ENCODE assay signal across 8 cellular contexts in genomic region chr19:10251792-10252694, GRCh38. TPM values are rescaled to one million over a fixed set of nuclear protein-coding genes. Genes with fewer than 3 reads are reported as not detected.
DNase-seq lines count a peak whose midpoint lies in the region; ATAC-seq, FAIRE-seq and TF ChIP-seq lines count a peak whose summit lies in the region.

TSS of gene MRPL4 (plus strand) at chr19:10252214. CDS start at chr19:10252254, 40 bp downstream.

- H3K4me1 ChIP-seq in BE2C, result no peaks in the 10 kb centered on the region

- TF ChIP-seq CTCF in BE2C (IDR thresholded peaks at IDR 0.05; ENCODE audit: low read depth, low read length), result no peak

- peaks cover 23% of the 10 kb centered on the region for H3K36me3 ChIP-seq in BE2C

- H3K27ac ChIP-seq in layer of hippocampus (ENCODE audit: low read depth, low read length), result peak within 1 kb of the TSS; percentile 85

- H3K9me3 ChIP-seq in BE2C, result no peaks in the 10 kb centered on the region

- DNase-seq in BE2C (peak; percentile 97), GM19240 (ENCODE audit: insufficient read length, low spot score) (peak; percentile 84), NCI-H526 (lab: John Stamatoyannopoulos, UW) (peak; percentile 96)
- peak; percentile 97 for DNase-seq in activated CD4-positive, alpha-beta T cell treated with anti-CD3 and anti-CD28 coated beads for 48 hours
- DNase-seq in stimulated activated CD4-positive, alpha-beta T cell treated with anti-CD3 and anti-CD28 coated beads, Interleukin-1b, Interleukin-23, amount 100 ng/mL, for 4 hours (ENCODE audit: low read depth in 2 of 2), result peak; percentile 89

- H3K27me3 ChIP-seq in BE2C, result no peaks in the 10 kb centered on the region
- no peaks in the 10 kb centered on the region for H3K27me3 ChIP-seq in layer of hippocampus (ENCODE audit: control insufficient read depth, insufficient read depth, low read length)

- ATAC-seq in HG03460 (IDR thresholded peaks at IDR 0.05; ENCODE audit: unreplicated experiment), result peak; percentile 92

- peak within 1 kb of the TSS; percentile 83 for H3K4me3 ChIP-seq in BE2C (ENCODE audit: low read depth, low read length)

- peak; percentile 80 for FAIRE-seq in colon (lab: Jason Lieb, UNC)

RNA-seq across cellular contexts. Expression of gene MRPL4, which starts in this region (rescaled TPM):
- polyA plus RNA-seq in BE2C (2012; ENCODE audit: insufficient read depth, insufficient read length, low read depth), result 294 TPM

Comparison
In these comparisons a context has a peak if more than half of its experiments do, and no peak if none do; other contexts are left out.
1. Peak in every context shown above with its lines: DNase-seq, ATAC-seq, H3K4me3 ChIP-seq and H3K27ac ChIP-seq.